ENCODE assay signal across 8 cellular contexts in the genomic region with DNA sequence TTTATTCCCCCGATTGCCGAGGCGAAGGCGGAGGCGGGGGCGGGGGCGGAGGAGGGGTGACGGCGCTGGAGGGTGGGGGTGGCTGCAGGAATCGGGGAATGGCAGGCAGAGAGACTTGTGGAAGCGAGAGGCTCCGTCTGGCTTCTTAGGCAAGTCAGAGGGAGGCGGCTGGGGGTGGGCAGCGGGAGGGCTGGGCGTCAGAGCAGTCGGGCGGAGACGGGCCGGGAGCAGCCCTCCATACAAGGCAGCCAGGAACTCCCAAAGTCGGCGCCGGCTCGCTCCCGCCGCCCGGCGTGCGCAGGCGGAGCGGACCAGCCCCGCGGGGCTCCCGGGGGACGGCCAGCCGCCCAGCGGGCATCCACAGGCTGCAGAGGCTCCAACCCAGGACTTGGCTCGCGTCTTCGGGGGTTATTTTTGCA. TPM values are rescaled to one million over a fixed set of nuclear protein-coding genes. Genes with fewer than 3 reads are reported as not detected.
A peak's percentile ranks its signal among the peaks of the same experiment; 100 is the strongest.
DNase-seq lines count a peak whose midpoint lies in the region; ATAC-seq and TF ChIP-seq lines count a peak whose summit lies in the region.

No MANE protein-coding gene starts in this region.

- H3K36me3 ChIP-seq in neuron (ENCODE audit: insufficient read depth, low read length): no peaks in the 10 kb centered on the region
- H3K36me3 ChIP-seq in OCI-LY7 (ENCODE audit: insufficient read depth, low read length): no peaks in the 10 kb centered on the region

- H3K79me2 ChIP-seq in OCI-LY7 (ENCODE audit: insufficient read depth, low read depth, low read length): no peaks in the 10 kb centered on the region

- H4K20me1 ChIP-seq in OCI-LY7 (ENCODE audit: insufficient read depth, low read length): no peaks in the 10 kb centered on the region

- BruUV-seq in OCI-LY7 (replicated peaks; lab: Mats Ljungman, UMichigan): no TSS peak

- H3K27ac ChIP-seq in OCI-LY7 (ENCODE audit: low read depth, low read length, poor library complexity, severe bottlenecking): no peak overlapping the region

- no peaks in the 10 kb centered on the region for H3K36me3 Mint-ChIP-seq in activated T-cell treated with anti-CD3 and anti-CD28 coated beads, Interleukin-2, amount 50 U/mL, for 4 hours (ENCODE audit: insufficient read depth)
- H3K36me3 Mint-ChIP-seq in activated T-helper 17 cell treated with anti-CD3 and anti-CD28 coated beads, Interleukin-2, amount 50 U/mL, for 72 hours (ENCODE audit: low read depth): no peaks in the 10 kb centered on the region
- no peaks in the 10 kb centered on the region for H3K36me3 Mint-ChIP-seq in glutamatergic neuron (ENCODE audit: unreplicated experiment)

- peaks cover 16% of the 10 kb centered on the region for H3K27me3 ChIP-seq in neuron (ENCODE audit: insufficient read depth, low read length)

- POLR2A ChIA-PET in OCI-LY7 (lab: Charles Lee): no interaction called here

- no peaks in the 10 kb centered on the region for H3K9me3 ChIP-seq in neuron (ENCODE audit: low read length)
- no peaks in the 10 kb centered on the region for H3K9me3 ChIP-seq in OCI-LY7 (ENCODE audit: low read length)

- peak overlapping the region; percentile 65 for H3K4me3 ChIP-seq in neuron (ENCODE audit: low read length)
- H3K4me3 ChIP-seq in OCI-LY7 (ENCODE audit: low read depth, low read length, poor library complexity, severe bottlenecking): no peak overlapping the region

- no peaks in the 10 kb centered on the region for H3K9me2 ChIP-seq in OCI-LY7 (ENCODE audit: insufficient read depth, low read length)

- peak overlapping the region; percentile 94 for H2AFZ ChIP-seq in neuron (ENCODE audit: low read depth, low read length)
- H2AFZ ChIP-seq in OCI-LY7 (ENCODE audit: low read length): no peak overlapping the region

- no peak overlapping the region for H3K4me2 ChIP-seq in OCI-LY7 (ENCODE audit: low read length)

- CTCF ChIA-PET in OCI-LY7 (lab: Charles Lee; ENCODE audit: unreplicated experiment): no interaction called here

- H3K9me3 Mint-ChIP-seq in activated T-cell treated with anti-CD3 and anti-CD28 coated beads, Interleukin-2, amount 50 U/mL, for 4 hours: no peaks in the 10 kb centered on the region
- no peaks in the 10 kb centered on the region for H3K9me3 Mint-ChIP-seq in activated T-helper 17 cell treated with anti-CD3 and anti-CD28 coated beads, Interleukin-2, amount 50 U/mL, for 72 hours
- H3K9me3 Mint-ChIP-seq in glutamatergic neuron (ENCODE audit: unreplicated experiment): peaks cover 16% of the 10 kb centered on the region

- H3K4me3 Mint-ChIP-seq in activated T-cell treated with anti-CD3 and anti-CD28 coated beads, Interleukin-2, amount 50 U/mL, for 4 hours: peak overlapping the region; percentile 54
- H3K4me3 Mint-ChIP-seq in activated T-helper 17 cell treated with anti-CD3 and anti-CD28 coated beads, Interleukin-2, amount 50 U/mL, for 72 hours: peak overlapping the region; percentile 50
- peak overlapping the region; percentile 93 for H3K4me3 Mint-ChIP-seq in glutamatergic neuron (ENCODE audit: unreplicated experiment)

- DNase-seq in activated T-cell treated with anti-CD3 and anti-CD28 coated beads, Interleukin-2, amount 50 U/mL, for 4 hours: no peak
- DNase-seq in activated T-cell treated with anti-CD3 and anti-CD28 coated beads for 4 hours: no peak
- peak; percentile 47 for DNase-seq in NCI-H2029 treated with DMSO at 0.1 percent for 48 hours (lab: John Stamatoyannopoulos, UW)
- peak; percentile 88 for DNase-seq in glutamatergic neuron
- no peak for DNase-seq in OCI-LY7 (ENCODE audit: low spot score)

- ATAC-seq in activated T-cell treated with anti-CD3 and anti-CD28 coated beads, Interleukin-2, amount 50 U/mL, for 4 hours: peak; percentile 39 to 42
- ATAC-seq in activated T-helper 17 cell treated with anti-CD3 and anti-CD28 coated beads, Interleukin-2, amount 50 U/mL, for 72 hours (replicated peaks): no peak
- ATAC-seq in GM19035 (IDR thresholded peaks at IDR 0.05; ENCODE audit: unreplicated experiment): no peak

- H3K4me1 Mint-ChIP-seq in activated T-cell treated with anti-CD3 and anti-CD28 coated beads, Interleukin-2, amount 50 U/mL, for 4 hours (ENCODE audit: low read depth): peaks cover 5% of the 10 kb centered on the region
- H3K4me1 Mint-ChIP-seq in activated T-helper 17 cell treated with anti-CD3 and anti-CD28 coated beads, Interleukin-2, amount 50 U/mL, for 72 hours: no peaks in the 10 kb centered on the region
- H3K4me1 Mint-ChIP-seq in glutamatergic neuron (ENCODE audit: low read depth, unreplicated experiment): peaks cover 20% of the 10 kb centered on the region

- H3K27me3 Mint-ChIP-seq in activated T-cell treated with anti-CD3 and anti-CD28 coated beads, Interleukin-2, amount 50 U/mL, for 4 hours (ENCODE audit: low read depth): peaks cover 36% of the 10 kb centered on the region
- H3K27me3 Mint-ChIP-seq in activated T-helper 17 cell treated with anti-CD3 and anti-CD28 coated beads, Interleukin-2, amount 50 U/mL, for 72 hours: peaks cover 25% of the 10 kb centered on the region
- H3K27me3 Mint-ChIP-seq in glutamatergic neuron (ENCODE audit: unreplicated experiment): peaks cover 21% of the 10 kb centered on the region

- H3K4me1 ChIP-seq in neuron (ENCODE audit: insufficient read depth, low read length) (peaks cover 11% of the 10 kb centered on the region), OCI-LY7 (ENCODE audit: insufficient read depth, low read length, poor library complexity, severe bottlenecking) (no peaks in the 10 kb centered on the region)

- no peak overlapping the region for H3K27ac Mint-ChIP-seq in activated T-helper 17 cell treated with anti-CD3 and anti-CD28 coated beads, Interleukin-2, amount 50 U/mL, for 72 hours
- H3K27ac Mint-ChIP-seq in glutamatergic neuron (ENCODE audit: unreplicated experiment): peak overlapping the region; percentile 86

- intact Hi-C loops in OCI-LY7 (cut with micrococcal nuclease; ENCODE audit: unreplicated experiment): no loop called here

- TF ChIP-seq CTCF in glutamatergic neuron (IDR thresholded peaks at IDR 0.05; ENCODE audit: partially characterized antibody, unreplicated experiment) (no peak), OCI-LY7 (conservative IDR thresholded peaks at IDR 0.05; ENCODE audit: low read length) (no peak)

RNA-seq across cellular contexts. Expression of gene CACNA2D1, which starts 0.2 kb away (rescaled TPM):
- total RNA-seq in activated T-cell treated with anti-CD3 and anti-CD28 coated beads, Interleukin-2, amount 50 U/mL, for 4 hours: under 1 TPM; 0.03 to 0.24 (median 0.18) TPM
- total RNA-seq in activated T-helper 17 cell treated with anti-CD3 and anti-CD28 coated beads, Interleukin-2, amount 50 U/mL, for 72 hours: not detected
- total RNA-seq in glutamatergic neuron (ENCODE audit: unreplicated experiment) (258 TPM), OCI-LY7 (2022) (not detected in 2 replicates)
- not detected in 2 replicates for total RNA-seq in OCI-LY7 (2014; rRNA removed; shearing (Covaris generic))

Comparison
In these comparisons a context has a peak if more than half of its experiments do, and no peak if none do; other contexts are left out.
1. ATAC-seq: peak in activated T-cell treated with anti-CD3 and anti-CD28 coated beads, Interleukin-2, amount 50 U/mL, for 4 hours (2 of 2); none in activated T-helper 17 cell treated with anti-CD3 and anti-CD28 coated beads, Interleukin-2, amount 50 U/mL, for 72 hours (single experiment) and GM19035 (single experiment).
2. DNase-seq: peak in NCI-H2029 treated with DMSO at 0.1 percent for 48 hours (single experiment) and glutamatergic neuron (single experiment); none in activated T-cell treated with anti-CD3 and anti-CD28 coated beads, Interleukin-2, amount 50 U/mL, for 4 hours (single experiment), activated T-cell treated with anti-CD3 and anti-CD28 coated beads for 4 hours (single experiment) and OCI-LY7 (single experiment).
3. RNA of gene CACNA2D1, which starts 0.2 kb away (total RNA-seq): 258 TPM in glutamatergic neuron (single experiment); 0.03 to 0.24 TPM in activated T-cell treated with anti-CD3 and anti-CD28 coated beads, Interleukin-2, amount 50 U/mL, for 4 hours, not detected in activated T-helper 17 cell treated with anti-CD3 and anti-CD28 coated beads, Interleukin-2, amount 50 U/mL, for 72 hours and not detected in OCI-LY7; every median in the first group is over 100 times any median in the second.
4. Peak in every context shown above with its lines, with median percentiles within 50 percentile points of each other: H3K4me3 Mint-ChIP-seq.